9 cellular contexts compared by ENCODE assay signal in genomic region chr1:236394905-236395779, GRCh38. TPM values are rescaled to one million over a fixed set of nuclear protein-coding genes. Genes with fewer than 3 reads are reported as not detected.
DNase-seq lines count a peak whose midpoint lies in the region; ATAC-seq and TF ChIP-seq lines count a peak whose summit lies in the region.
"Had no signal": no experiment of that assay in that cellular context is flagged by ENCODE, and none has a peak within 500 bp of the region (broad histone marks: within the 10 kb centered on the region; RNA-seq: fewer than 3 reads in every experiment).

No MANE protein-coding gene starts in this region.

- WGBS in body of pancreas, 2 donors: 1 to 3% methylated on average over 17 to 66 of the region's 82 CpGs

- POLR2A ChIA-PET in AG04450 (lab: Yijun Ruan, JAX): no interaction called here

- H3K36me3 ChIP-seq in body of pancreas (replicated peaks in 1 of 2; ENCODE audit: insufficient read depth in 1 of 2, low read depth in 2 of 2): no peaks in the 10 kb centered on the region

- ATAC-seq in GM18868 (IDR thresholded peaks at IDR 0.05; ENCODE audit: unreplicated experiment) (peak; percentile 65), HG03175 (IDR thresholded peaks at IDR 0.05; ENCODE audit: unreplicated experiment) (peak; percentile 69), body of pancreas (peak; percentile 77)

- peaks cover 14% of the 10 kb centered on the region for H3K4me1 ChIP-seq in body of pancreas

- H3K27ac ChIP-seq in AG04450 (ENCODE audit: low read depth, low read length): no peak overlapping the region
- H3K27ac ChIP-seq in body of pancreas: peak overlapping the region in 3 of 4 donors; percentile 31 to 66 (median 56)
- H3K27ac ChIP-seq: KMS-11 had no signal

- CTCF ChIA-PET in AG04450 (lab: Charles Lee): no interaction called here

- H3K4me3 ChIP-seq in AG04450 (ENCODE audit: low read depth, low read length) (peak overlapping the region; percentile 55), body of pancreas (peak overlapping the region; percentile 60 to 76)

- intact Hi-C loops in body of pancreas (cut with DNase I): no loop called here

- TF ChIP-seq POLR2A in body of pancreas (IDR thresholded peaks at IDR 0.05): peak in 2 of 3 donors; percentile 14 to 32

- H3K9me3 ChIP-seq in AG04450 (ENCODE audit: control insufficient read depth, insufficient read depth, low read length) (peaks cover 3% of the 10 kb centered on the region; the same call in 1 of the 2 replicates), body of pancreas (no peaks in the 10 kb centered on the region)

- H3K27me3 ChIP-seq in AG04450 (ENCODE audit: control insufficient read depth, insufficient read depth, low read length): peaks cover 32% of the 10 kb centered on the region
- no peaks in the 10 kb centered on the region for H3K27me3 ChIP-seq in body of pancreas

- TF ChIP-seq CTCF in AG04450 (IDR thresholded peaks at IDR 0.05; ENCODE audit: low read depth, low read length) (no peak), body of pancreas (IDR thresholded peaks at IDR 0.05) (no peak)

- DNase-seq in AG04450 (ENCODE audit: low read depth, low spot score) (no peak), T-helper 1 cell (peak; percentile 24 to 63 (median 43)), body of pancreas (peak; percentile 34 to 57 (median 45)), iris pigment epithelial cell (ENCODE audit: low read depth) (peak; percentile 8), anterior cingulate cortex (lab: John Stamatoyannopoulos, UW) (no peak)
- peak; percentile 29 for DNase-seq in stimulated activated CD4-positive, alpha-beta T cell treated with anti-CD3 and anti-CD28 coated beads, Interleukin-4, amount 100 ng/mL, for 1 hour

RNA-seq across cellular contexts. Expression of gene EDARADD, which starts 1.1 kb away (rescaled TPM):
- polyA plus RNA-seq in AG04450 (2011; rRNA removed): not detected in 2 replicates
- not detected in 2 replicates for polyA minus RNA-seq in AG04450 (2011; rRNA and poly(A)+ RNA removed)
- 1 to 10 TPM; 2.9 to 8.9 TPM for total RNA-seq in body of pancreas

Comparison
In these comparisons a context has a peak if more than half of its experiments do, and no peak if none do; other contexts are left out.
1. DNase-seq: peak in T-helper 1 cell (5 of 5), body of pancreas (4 of 4), iris pigment epithelial cell (single experiment) and stimulated activated CD4-positive, alpha-beta T cell treated with anti-CD3 and anti-CD28 coated beads, Interleukin-4, amount 100 ng/mL, for 1 hour (single experiment); none in AG04450 (single experiment) and anterior cingulate cortex (0 of 58).
2. Peak in every context shown above with its lines, with median percentiles within 50 percentile points of each other: ATAC-seq.